Comparison of ENCODE assay signal across 15 cellular contexts in the genomic region with DNA sequence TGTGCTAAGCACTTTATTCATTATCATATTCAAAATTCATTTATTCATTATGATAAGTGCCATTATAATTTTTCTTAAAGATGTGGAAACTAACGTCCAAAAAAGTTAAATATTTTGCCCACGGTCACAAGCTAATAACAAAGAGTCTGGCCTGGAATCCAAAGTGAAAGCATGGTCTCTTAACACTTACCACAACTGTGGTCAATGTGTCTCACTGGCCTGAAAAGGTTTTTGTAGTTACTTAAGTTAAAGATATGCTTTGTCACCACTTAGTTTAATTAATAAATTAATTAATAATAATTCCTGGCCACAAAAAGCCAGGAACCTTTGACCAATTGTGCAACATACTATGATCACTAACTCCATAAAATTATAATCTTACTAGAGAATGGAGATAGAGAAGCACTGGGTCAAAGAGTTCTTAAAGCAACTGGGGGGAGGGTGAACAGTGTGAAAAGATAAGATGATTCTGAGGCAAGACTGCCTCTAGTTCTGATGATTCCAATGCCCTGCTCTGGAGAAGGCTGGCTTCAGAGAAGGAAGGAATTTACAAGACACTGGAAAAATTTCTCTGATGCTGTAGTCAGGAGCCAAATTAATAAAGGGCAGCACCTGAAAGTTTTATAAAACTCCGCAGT. TPM values are rescaled to one million over a fixed set of nuclear protein-coding genes. Genes with fewer than 3 reads are reported as not detected.
DNase-seq lines count a peak whose midpoint lies in the region; ATAC-seq and TF ChIP-seq lines count a peak whose summit lies in the region.
"Had no signal": no experiment of that assay in that cellular context is flagged by ENCODE, and none has a peak within 500 bp of the region (broad histone marks: within the 10 kb centered on the region; RNA-seq: fewer than 3 reads in every experiment).

No MANE protein-coding gene starts in this region.

- ATAC-seq in Right ventricle myocardium superior (ENCODE audit: poor library complexity) (no peak), GM18873 (IDR thresholded peaks at IDR 0.05; ENCODE audit: low FRiP score, unreplicated experiment) (no peak)
- no peak for ATAC-seq in naive thymus-derived CD8-positive, alpha-beta T cell
- ATAC-seq: CD8-positive, alpha-beta T cell had no signal

- no peaks in the 10 kb centered on the region for H3K9me3 Mint-ChIP-seq in naive thymus-derived CD8-positive, alpha-beta T cell
- H3K9me3 Mint-ChIP-seq: activated T-helper 2 cell treated with anti-CD3 and anti-CD28 coated beads, Interferon-gamma antibody, Interleukin-2, Interleukin-4, amounts not matched to agents 10 μg/mL and 5 μg/mL and 100 μg/mL, durations not matched to agents 14 hours and 24 hours and 36 hours; CD8-positive, alpha-beta T cell had no signal

- POLR2A ChIA-PET in naive thymus-derived CD8-positive, alpha-beta T cell (lab: Charles Lee): no interaction called here

- intact Hi-C loops in left ventricle myocardium inferior (cut with micrococcal nuclease): no loop called here
- intact Hi-C loops in Right ventricle myocardium superior (cut with DNase I): no loop called here
- intact Hi-C loops in uterus (cut with DNase I; ENCODE audit: low total_unique reads): no loop called here

- TF ChIP-seq POLR2A in uterus (IDR thresholded peaks at IDR 0.05): no peak

- no peak overlapping the region for H3K27ac Mint-ChIP-seq in naive thymus-derived CD8-positive, alpha-beta T cell
- H3K27ac Mint-ChIP-seq: activated T-helper 2 cell treated with anti-CD3 and anti-CD28 coated beads, Interferon-gamma antibody, Interleukin-2, Interleukin-4, amounts not matched to agents 10 μg/mL and 5 μg/mL and 100 μg/mL, durations not matched to agents 14 hours and 24 hours and 36 hours; CD8-positive, alpha-beta T cell had no signal

- H3K27me3 ChIP-seq in left ventricle myocardium inferior (ENCODE audit: low read depth) (no peaks in the 10 kb centered on the region), ectodermal cell (ENCODE audit: control insufficient read depth, insufficient read depth, low read length, poor library complexity, severe bottlenecking) (no peaks in the 10 kb centered on the region), muscle layer of duodenum (ENCODE audit: low read depth, low read length) (no peaks in the 10 kb centered on the region), uterus (no peaks in the 10 kb centered on the region)

- no peak overlapping the region for H3K4me3 Mint-ChIP-seq in naive thymus-derived CD8-positive, alpha-beta T cell
- H3K4me3 Mint-ChIP-seq: CD8-positive, alpha-beta T cell had no signal

- H3K4me1 Mint-ChIP-seq in naive thymus-derived CD8-positive, alpha-beta T cell: peaks cover 31 to 49% (median 40%) of the 10 kb centered on the region in 4 donors

- no peaks in the 10 kb centered on the region for H3K36me3 ChIP-seq in left ventricle myocardium inferior
- H3K36me3 ChIP-seq in ectodermal cell (ENCODE audit: control insufficient read depth, insufficient read depth, low read length): no peaks in the 10 kb centered on the region
- no peaks in the 10 kb centered on the region for H3K36me3 ChIP-seq in muscle layer of duodenum (ENCODE audit: control insufficient read depth in 1 of 2, insufficient read depth in 2 of 2, low read length in 2 of 2)
- no peaks in the 10 kb centered on the region for H3K36me3 ChIP-seq in uterus

- H3K4me3 ChIP-seq in left ventricle myocardium inferior (no peak overlapping the region), ectodermal cell (ENCODE audit: insufficient read depth, low read depth, low read length) (no peak overlapping the region), muscle layer of duodenum (ENCODE audit: low read depth in 1 of 2, low read length in 2 of 2) (peak overlapping the region in 1 of 2 donors; percentile 29), uterus (no peak overlapping the region)

- no peak for DNase-seq in left ventricle myocardium inferior
- DNase-seq in Right ventricle myocardium superior: no peak
- DNase-seq in uterus: no peak
- no peak for DNase-seq in GDM1 (lab: John Stamatoyannopoulos, UW)
- DNase-seq in naive thymus-derived CD8-positive, alpha-beta T cell: no peak
- DNase-seq: activated CD8-positive, alpha-beta memory T cell treated with anti-CD3 and anti-CD28 coated beads for 24 hours; aorta; CD8-positive, alpha-beta T cell; KG1; NCI-H446 treated with DMSO at 0.1 percent for 48 hours had no signal

- H3K9me3 ChIP-seq in left ventricle myocardium inferior (replicated peaks): no peaks in the 10 kb centered on the region
- no peaks in the 10 kb centered on the region for H3K9me3 ChIP-seq in ectodermal cell (ENCODE audit: control insufficient read depth, low read length)
- no peaks in the 10 kb centered on the region for H3K9me3 ChIP-seq in muscle layer of duodenum (ENCODE audit: control insufficient read depth in 1 of 2, low read length in 2 of 2)
- H3K9me3 ChIP-seq in uterus: no peaks in the 10 kb centered on the region

- TF ChIP-seq CTCF in left ventricle myocardium inferior (IDR thresholded peaks at IDR 0.05; ENCODE audit: borderline replicate concordance): no peak
- TF ChIP-seq CTCF in uterus (IDR thresholded peaks at IDR 0.05): no peak

- H3K27me3 Mint-ChIP-seq in naive thymus-derived CD8-positive, alpha-beta T cell: no peaks in the 10 kb centered on the region

- H3K4me1 ChIP-seq in left ventricle myocardium inferior: peaks cover 100% of the 10 kb centered on the region
- peaks cover 67% of the 10 kb centered on the region for H3K4me1 ChIP-seq in ectodermal cell (ENCODE audit: control insufficient read depth, insufficient read depth, low read length)
- H3K4me1 ChIP-seq in muscle layer of duodenum (ENCODE audit: control insufficient read depth in 1 of 2, insufficient read depth in 2 of 2, low read length in 2 of 2): peaks cover 47 to 86% of the 10 kb centered on the region in 2 donors
- peaks cover 19 to 23% of the 10 kb centered on the region in 2 donors for H3K4me1 ChIP-seq in uterus

- 88 to 95% methylated on average over 3 of the region's 3 CpGs for WGBS in ectodermal cell, 2 experiments

- H3K27ac ChIP-seq in left ventricle myocardium inferior (replicated peaks) (peak overlapping the region; percentile 83), ectodermal cell (ENCODE audit: insufficient read depth, low read depth, low read length, poor library complexity, severe bottlenecking) (peak overlapping the region; percentile 76), muscle layer of duodenum (ENCODE audit: low read length) (peak overlapping the region; percentile 61), uterus (peak overlapping the region; percentile 60 to 87)
- H3K27ac ChIP-seq: parathyroid adenoma had no signal

- peaks cover 0 to 26% (median 10%) of the 10 kb centered on the region in 3 donors for H3K36me3 Mint-ChIP-seq in naive thymus-derived CD8-positive, alpha-beta T cell

RNA-seq across cellular contexts. Expression of gene NPTN, which starts 32.7 kb away (rescaled TPM):
- total RNA-seq in left ventricle myocardium inferior (227 TPM), Right ventricle myocardium superior (188 TPM), uterus (100 to 1,000 TPM; 159 to 356 (median 215) TPM)
- 112 TPM for polyA plus RNA-seq in ectodermal cell (2013, experiment 1 of 4)
- 101 TPM for polyA plus RNA-seq in ectodermal cell (2013, experiment 2 of 4)
- polyA plus RNA-seq in ectodermal cell (2013, experiment 3 of 4): 94.8 TPM
- 109 TPM for polyA plus RNA-seq in ectodermal cell (2013, experiment 4 of 4)
- 10 to 100 TPM; 37.7 to 37.8 TPM for total RNA-seq in naive thymus-derived CD8-positive, alpha-beta T cell
- 10 to 100 TPM; 27.9 to 36.6 (median 29.3) TPM for polyA plus RNA-seq in naive thymus-derived CD8-positive, alpha-beta T cell
